10 cellular contexts compared by ENCODE assay signal in genomic region chr7:50264908-50265307, GRCh38. TPM values are rescaled to one million over a fixed set of nuclear protein-coding genes. Genes with fewer than 3 reads are reported as not detected.
DNase-seq lines count a peak whose midpoint lies in the region; ATAC-seq, FAIRE-seq and TF ChIP-seq lines count a peak whose summit lies in the region.
"Had no signal": no experiment of that assay in that cellular context is flagged by ENCODE, and none has a peak within 500 bp of the region (broad histone marks: within the 10 kb centered on the region; RNA-seq: fewer than 3 reads in every experiment).

No MANE protein-coding gene starts in this region.

- peak; percentile 19 for ATAC-seq in HG02870 (IDR thresholded peaks at IDR 0.05; ENCODE audit: unreplicated experiment)

- H3K27ac Mint-ChIP-seq in osteocyte (ENCODE audit: unreplicated experiment): no peak overlapping the region

- H3K36me3 Mint-ChIP-seq in osteocyte (ENCODE audit: unreplicated experiment): no peaks in the 10 kb centered on the region

- peaks cover 2% of the 10 kb centered on the region for H3K27me3 Mint-ChIP-seq in osteocyte (ENCODE audit: unreplicated experiment)

- no peaks in the 10 kb centered on the region for H3K9me3 Mint-ChIP-seq in osteocyte (ENCODE audit: unreplicated experiment)

- no peak for TF ChIP-seq CTCF in osteocyte (IDR thresholded peaks at IDR 0.05)
- TF ChIP-seq CTCF in GM10266 (IDR thresholded peaks at IDR 0.05; ENCODE audit: control insufficient read depth, insufficient read depth, low read depth, missing control alignments): no peak

- no peak for TF ChIP-seq POLR2A in GM12892 (IDR thresholded peaks at IDR 0.05; ENCODE audit: low read depth, low read length)

- FAIRE-seq in GM12892 (lab: Jason Lieb, UNC): peak; percentile 86
- FAIRE-seq: frontal cortex had no signal

- H3K4me1 Mint-ChIP-seq in osteocyte (ENCODE audit: unreplicated experiment): no peaks in the 10 kb centered on the region

- DNase-seq in GM12892 (ENCODE audit: insufficient read length) (no peak), kidney tubule cell (ENCODE audit: low spot score) (peak; percentile 26), COLO668 (lab: John Stamatoyannopoulos, UW; ENCODE audit: unreplicated experiment) (no peak), osteocyte (ENCODE audit: extremely low spot score, unreplicated experiment) (no peak), GM10266 (ENCODE audit: extremely low spot score) (no peak), NCI-H510A treated with DMSO at 0.1 percent for 48 hours (lab: John Stamatoyannopoulos, UW) (no peak)
- peak; percentile 36 to 56 for DNase-seq in activated CD4-positive, alpha-beta T cell treated with anti-CD3 and anti-CD28 coated beads, Interleukin-2, amount 50 U/mL, for 48 hours

- no peak overlapping the region for H3K4me3 Mint-ChIP-seq in osteocyte (ENCODE audit: unreplicated experiment)

RNA-seq across cellular contexts. Expression of gene IKZF1, which starts 39.6 kb away (rescaled TPM):
- 25.1 TPM for polyA plus RNA-seq in GM12892 (2012; ENCODE audit: missing spikeins)
- not detected in 2 replicates for total RNA-seq in osteocyte
- total RNA-seq: chondrocyte had no signal

Comparison
In these comparisons a context has a peak if more than half of its experiments do, and no peak if none do; other contexts are left out.
1. DNase-seq: peak in activated CD4-positive, alpha-beta T cell treated with anti-CD3 and anti-CD28 coated beads, Interleukin-2, amount 50 U/mL, for 48 hours (2 of 2) and kidney tubule cell (single experiment); none in GM12892 (single experiment), COLO668 (single experiment), osteocyte (single experiment), GM10266 (single experiment) and NCI-H510A treated with DMSO at 0.1 percent for 48 hours (single experiment).